Comparison of ENCODE assay signal across 18 cellular contexts in the genomic region with DNA sequence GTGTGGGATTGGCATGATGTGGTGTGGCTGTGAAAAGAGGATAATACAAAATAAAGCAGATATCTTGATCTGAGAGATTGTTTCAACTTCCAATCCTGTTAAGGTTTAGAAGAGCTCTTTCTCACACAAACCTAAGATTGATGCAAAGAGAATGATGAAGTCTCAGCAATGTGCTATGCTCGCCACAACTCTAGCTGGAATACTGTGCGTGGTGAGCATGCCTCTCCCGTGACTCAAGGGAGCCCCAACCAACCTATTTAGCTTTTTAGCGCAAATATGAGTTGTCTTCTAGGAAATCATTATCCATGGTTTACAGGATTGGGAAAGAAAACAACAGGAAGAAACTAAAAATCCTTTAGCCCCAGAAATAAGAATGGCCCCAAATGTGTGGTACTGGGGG. TPM values are rescaled to one million over a fixed set of nuclear protein-coding genes. Genes with fewer than 3 reads are reported as not detected.
A peak's percentile ranks its signal among the peaks of the same experiment; 100 is the strongest.
DNase-seq lines count a peak whose midpoint lies in the region; ATAC-seq, FAIRE-seq and TF ChIP-seq lines count a peak whose summit lies in the region.
"Had no signal": no experiment of that assay in that cellular context is flagged by ENCODE, and none has a peak within 500 bp of the region (broad histone marks: within the 10 kb centered on the region; RNA-seq: fewer than 3 reads in every experiment).

No MANE protein-coding gene starts in this region.

- no peaks in the 10 kb centered on the region for H3K36me3 ChIP-seq in CD4-positive, CD25-positive, alpha-beta regulatory T cell (ENCODE audit: control insufficient read depth, insufficient read depth, low read length)
- no peaks in the 10 kb centered on the region for H3K36me3 ChIP-seq in osteoblast (ENCODE audit: insufficient read depth, low read length)
- no peaks in the 10 kb centered on the region for H3K36me3 ChIP-seq in pancreas
- H3K36me3 ChIP-seq: heart left ventricle, thoracic aorta had no signal

- H3K27me3 Mint-ChIP-seq in CD4-positive, CD25-positive, alpha-beta regulatory T cell = no peaks in the 10 kb centered on the region
- H3K27me3 Mint-ChIP-seq: central memory CD8-positive, alpha-beta T cell had no signal

- no peak for FAIRE-seq in pancreas (lab: Jason Lieb, UNC)
- FAIRE-seq: endothelial cell of umbilical vein, keratinocyte had no signal

- H4K20me1 ChIP-seq in osteoblast (ENCODE audit: insufficient read depth, low read length) = no peaks in the 10 kb centered on the region

- H2AFZ ChIP-seq in osteoblast (ENCODE audit: low read length) = no peak overlapping the region
- H2AFZ ChIP-seq: parathyroid adenoma had no signal

- H3K4me3 ChIP-seq in CD4-positive, CD25-positive, alpha-beta regulatory T cell (ENCODE audit: low read depth, low read length) = no peak overlapping the region
- H3K4me3 ChIP-seq in astrocyte of the cerebellum (ENCODE audit: low read depth, low read length) (no peak overlapping the region), osteoblast (ENCODE audit: insufficient read depth, low read length) (no peak overlapping the region), pancreas (no peak overlapping the region)
- H3K4me3 ChIP-seq: heart left ventricle, thoracic aorta had no signal

- no peaks in the 10 kb centered on the region for H3K9me3 ChIP-seq in CD4-positive, CD25-positive, alpha-beta regulatory T cell (ENCODE audit: control insufficient read depth in 2 of 2, low read length in 2 of 2)
- H3K9me3 ChIP-seq in osteoblast (ENCODE audit: low read depth, low read length) = no peaks in the 10 kb centered on the region
- no peaks in the 10 kb centered on the region for H3K9me3 ChIP-seq in pancreas
- H3K9me3 ChIP-seq: heart left ventricle, thoracic aorta had no signal

- H3K9me3 Mint-ChIP-seq in CD4-positive, CD25-positive, alpha-beta regulatory T cell = no peaks in the 10 kb centered on the region
- H3K9me3 Mint-ChIP-seq: central memory CD8-positive, alpha-beta T cell had no signal

- H3K27ac ChIP-seq in CD4-positive, CD25-positive, alpha-beta regulatory T cell (ENCODE audit: insufficient read depth, low read length, poor library complexity, severe bottlenecking) = no peak overlapping the region
- peak overlapping the region; percentile 71 for H3K27ac ChIP-seq in osteoblast (ENCODE audit: low read depth, low read length)
- H3K27ac ChIP-seq in pancreas = no peak overlapping the region
- H3K27ac ChIP-seq: heart left ventricle, parathyroid adenoma had no signal

- peaks cover 6% of the 10 kb centered on the region for H3K4me1 ChIP-seq in CD4-positive, CD25-positive, alpha-beta regulatory T cell (ENCODE audit: control insufficient read depth, insufficient read depth, low read length, poor library complexity, severe bottlenecking)
- H3K4me1 ChIP-seq in osteoblast (ENCODE audit: insufficient read depth, low read length) (peaks cover 17% of the 10 kb centered on the region), pancreas (peaks cover 0 to 3% (median 0%) of the 10 kb centered on the region in 3 donors)
- H3K4me1 ChIP-seq: parathyroid adenoma had no signal

- no peak overlapping the region for H3K4me3 Mint-ChIP-seq in CD4-positive, CD25-positive, alpha-beta regulatory T cell
- H3K4me3 Mint-ChIP-seq: central memory CD8-positive, alpha-beta T cell had no signal

- no peak for ATAC-seq in CD4-positive, CD25-positive, alpha-beta regulatory T cell (ENCODE audit: low read depth in 2 of 2)
- ATAC-seq in pancreas = no peak
- no peak for ATAC-seq in GM18909 (IDR thresholded peaks at IDR 0.05; ENCODE audit: poor library complexity, unreplicated experiment)
- ATAC-seq: heart left ventricle had no signal

- H3K36me3 Mint-ChIP-seq in CD4-positive, CD25-positive, alpha-beta regulatory T cell = peaks cover 34% of the 10 kb centered on the region

- peak overlapping the region in 2 of 3 donors; percentile 16 to 17 for H3K27ac Mint-ChIP-seq in CD4-positive, CD25-positive, alpha-beta regulatory T cell

- H3K79me2 ChIP-seq in osteoblast (ENCODE audit: insufficient read depth, low read length) = no peaks in the 10 kb centered on the region
- H3K79me2 ChIP-seq: parathyroid adenoma had no signal

- 96 to 98% methylated on average over 4 of the region's 4 CpGs for WGBS in pancreas, 2 donors

- peaks cover 17 to 77% (median 33%) of the 10 kb centered on the region in 4 donors for H3K4me1 Mint-ChIP-seq in CD4-positive, CD25-positive, alpha-beta regulatory T cell

- TF ChIP-seq CTCF in astrocyte of the cerebellum (IDR thresholded peaks at IDR 0.05; ENCODE audit: low read depth, low read length, missing control alignments) (no peak), osteoblast (IDR thresholded peaks at IDR 0.05; ENCODE audit: extremely low read depth, low read depth, low read length) (no peak), pancreas (IDR thresholded peaks at IDR 0.05) (no peak)

- no peak for DNase-seq in CD4-positive, CD25-positive, alpha-beta regulatory T cell
- DNase-seq in HK-2 (ENCODE audit: unreplicated experiment) (peak; percentile 6), astrocyte of the cerebellum (ENCODE audit: low read depth) (peak; percentile 49), osteoblast (ENCODE audit: insufficient read length, low spot score, missing footprints) (peak; percentile 69), globus pallidus (ENCODE audit: low spot score) (no peak), pancreas (no peak), DMS153 (lab: John Stamatoyannopoulos, UW) (no peak)
- DNase-seq: activated CD4-positive, alpha-beta T cell treated with anti-CD3 and anti-CD28 coated beads, Interleukin-2, amount 50 U/mL, for 4 hours; GF-D8; heart left ventricle; NCI-H1092; stimulated activated CD4-positive, alpha-beta T cell treated with anti-CD3 and anti-CD28 coated beads, Interleukin-15, amount 100 ng/mL, for 24 hours had no signal

- in situ Hi-C loops in astrocyte of the cerebellum (cut with HindIII; ENCODE audit: low sequenced_read_pairs) = no loop called here

- peak overlapping the region; percentile 40 for H3K4me2 ChIP-seq in osteoblast (ENCODE audit: insufficient read depth, low read length)

- no peaks in the 10 kb centered on the region for H3K27me3 ChIP-seq in CD4-positive, CD25-positive, alpha-beta regulatory T cell (ENCODE audit: control insufficient read depth, insufficient read depth, low read length)
- H3K27me3 ChIP-seq in osteoblast (ENCODE audit: insufficient read depth, low read length) = no peaks in the 10 kb centered on the region
- no peaks in the 10 kb centered on the region for H3K27me3 ChIP-seq in pancreas
- H3K27me3 ChIP-seq: heart left ventricle had no signal

- intact Hi-C loops in pancreas (cut with DNase I) = no loop called here

RNA-seq across cellular contexts. Expression of a gene that starts 28.5 kb away (rescaled TPM):
- 7.1 TPM for total RNA-seq in CD4-positive, CD25-positive, alpha-beta regulatory T cell
- 1 to 10 TPM; 2.7 to 5.7 (median 4.6) TPM for polyA plus RNA-seq in CD4-positive, CD25-positive, alpha-beta regulatory T cell
- total RNA-seq in osteoblast (0.36 and 1.8 TPM in 2 replicates), pancreas (under 1 TPM in 4 of 6 donors, not detected in 2; 0.06 to 0.72 (median 0.20) TPM)
- not detected for polyA plus RNA-seq in pancreas
- total RNA-seq: endothelial cell of umbilical vein had no signal
- polyA plus RNA-seq: endothelial cell of umbilical vein, heart left ventricle had no signal

Comparison
In these comparisons a context has a peak if more than half of its experiments do, and no peak if none do; other contexts are left out.
1. DNase-seq: peak in HK-2 (single experiment), astrocyte of the cerebellum (single experiment) and osteoblast (single experiment); none in CD4-positive, CD25-positive, alpha-beta regulatory T cell (0 of 3), globus pallidus (single experiment), pancreas (0 of 6) and DMS153 (single experiment).